19 cellular contexts compared by ENCODE assay signal in the genomic region with DNA sequence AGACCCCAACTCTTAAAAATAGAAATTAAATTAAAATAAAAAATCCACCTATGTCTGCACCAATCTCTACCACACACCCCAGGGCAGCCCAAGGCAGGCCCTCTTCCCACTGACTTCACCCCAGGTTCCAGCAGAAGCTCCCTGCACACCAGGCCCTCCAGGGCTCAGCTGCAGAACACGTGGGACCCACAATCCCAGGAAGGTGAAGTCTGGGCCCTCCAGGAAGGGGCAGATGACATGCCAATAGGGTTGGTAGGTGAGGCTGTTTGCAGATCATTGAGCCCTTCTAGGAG. TPM values are rescaled to one million over a fixed set of nuclear protein-coding genes. Genes with fewer than 3 reads are reported as not detected.
DNase-seq lines count a peak whose midpoint lies in the region; ATAC-seq and TF ChIP-seq lines count a peak whose summit lies in the region.
"Had no signal": no experiment of that assay in that cellular context is flagged by ENCODE, and none has a peak within 500 bp of the region (broad histone marks: within the 10 kb centered on the region; RNA-seq: fewer than 3 reads in every experiment).

No MANE protein-coding gene starts in this region.

- H3K27me3 ChIP-seq in lower lobe of right lung (ENCODE audit: low read depth), result peaks cover 3% of the 10 kb centered on the region
- H3K27me3 ChIP-seq in sigmoid colon, result peaks cover 0 to 22% (median 19%) of the 10 kb centered on the region in 3 donors
- H3K27me3 ChIP-seq in PC-9 (ENCODE audit: insufficient read depth, low read depth), result peaks cover 96% of the 10 kb centered on the region
- no peaks in the 10 kb centered on the region for H3K27me3 ChIP-seq in foreskin keratinocyte

- CTCF ChIA-PET in PC-9 (lab: Charles Lee), result no interaction called here

- no peaks in the 10 kb centered on the region for H3K79me2 ChIP-seq in PC-9 (ENCODE audit: low read depth)

- H3K4me3 ChIP-seq in lower lobe of right lung (no peak overlapping the region), sigmoid colon (no peak overlapping the region), PC-9 (no peak overlapping the region)
- H3K4me3 ChIP-seq: BLaER1, GM23248 had no signal

- POLR2A ChIA-PET in PC-9 (lab: Charles Lee; ENCODE audit: unreplicated experiment), result no interaction called here

- H3K4me2 ChIP-seq in PC-9, result no peak overlapping the region
- H3K4me2 ChIP-seq: BLaER1 had no signal

- no peaks in the 10 kb centered on the region for H3F3A ChIP-seq in PC-9 (ENCODE audit: insufficient read depth, low read depth)

- H3K9me2 ChIP-seq in PC-9 (ENCODE audit: insufficient read depth), result no peaks in the 10 kb centered on the region

- no peak overlapping the region for H3K27ac ChIP-seq in lower lobe of right lung
- no peak overlapping the region for H3K27ac ChIP-seq in sigmoid colon
- no peak overlapping the region for H3K27ac ChIP-seq in PC-9
- no peak overlapping the region for H3K27ac ChIP-seq in foreskin keratinocyte
- H3K27ac ChIP-seq: BLaER1, GM23248 had no signal

- H2AFZ ChIP-seq in PC-9, result no peak overlapping the region
- H2AFZ ChIP-seq: GM23248 had no signal

- TF ChIP-seq EP300 in sigmoid colon (IDR thresholded peaks at IDR 0.05), result no peak

- intact Hi-C loops in lower lobe of right lung (cut with DNase I), result no loop called here
- intact Hi-C loops in sigmoid colon (cut with DNase I), result no loop called here
- intact Hi-C loops in PC-9 (cut with micrococcal nuclease; ENCODE audit: unreplicated experiment), result no loop called here

- H4K20me1 ChIP-seq in PC-9 (ENCODE audit: insufficient read depth), result no peaks in the 10 kb centered on the region
- H4K20me1 ChIP-seq: BLaER1 had no signal

- TF ChIP-seq CTCF in lower lobe of right lung (IDR thresholded peaks at IDR 0.05), result no peak
- TF ChIP-seq CTCF in sigmoid colon (IDR thresholded peaks at IDR 0.05), result no peak
- TF ChIP-seq CTCF in PC-9 (conservative IDR thresholded peaks at IDR 0.05), result no peak
- TF ChIP-seq CTCF in foreskin keratinocyte (conservative IDR thresholded peaks at IDR 0.05), result no peak

- H3K4me1 ChIP-seq in lower lobe of right lung (no peaks in the 10 kb centered on the region), sigmoid colon (no peaks in the 10 kb centered on the region), PC-9 (replicated peaks; ENCODE audit: insufficient read depth) (no peaks in the 10 kb centered on the region), foreskin keratinocyte (no peaks in the 10 kb centered on the region)
- H3K4me1 ChIP-seq: BLaER1 had no signal

- H3K36me3 ChIP-seq in lower lobe of right lung (no peaks in the 10 kb centered on the region), sigmoid colon (no peaks in the 10 kb centered on the region), PC-9 (ENCODE audit: low read depth) (no peaks in the 10 kb centered on the region)
- H3K36me3 ChIP-seq: BLaER1 had no signal

- BruUV-seq in PC-9 (replicated peaks; lab: Mats Ljungman, UMichigan), result no TSS peak

- ATAC-seq in lower lobe of right lung (no peak), foreskin keratinocyte (no peak)
- ATAC-seq: CD8-positive, alpha-beta T cell had no signal

- WGBS in sigmoid colon, 2 donors, result 53 to 64% methylated on average over 1 of the region's 1 CpG

- peak; percentile 30 for DNase-seq in activated effector memory CD4-positive, alpha-beta T cell treated with anti-CD3 and anti-CD28 coated beads, Interleukin-2, amount 50 U/mL, for 16 hours
- no peak for DNase-seq in activated effector memory CD4-positive, alpha-beta T cell treated with Interleukin-2 at 50 U/mL for 16 hours
- DNase-seq in lower lobe of right lung (peak; percentile 14), sigmoid colon (peak; percentile 6), PC-9 (no peak), foreskin keratinocyte (no peak), NCI-H69 (lab: John Stamatoyannopoulos, UW) (no peak)
- DNase-seq: 8988T; Calu3; CD8-positive, alpha-beta T cell; DMS79 treated with DMSO at 0.1 percent for 48 hours; GF-D8; GM23248; HCEC 1CT had no signal

- TF ChIP-seq POLR2A in sigmoid colon (IDR thresholded peaks at IDR 0.05), result no peak

- H3K9me3 ChIP-seq in lower lobe of right lung, result no peaks in the 10 kb centered on the region
- H3K9me3 ChIP-seq in sigmoid colon, result no peaks in the 10 kb centered on the region
- H3K9me3 ChIP-seq in PC-9 (ENCODE audit: insufficient read depth, low read depth), result no peaks in the 10 kb centered on the region
- H3K9me3 ChIP-seq: BLaER1 had no signal

RNA-seq across cellular contexts. Expression of a gene that starts 19.2 kb away (rescaled TPM):
- total RNA-seq in lower lobe of right lung, result not detected
- total RNA-seq in sigmoid colon, result under 1 TPM in 1 of 4 donors, not detected in 3; 0.41 TPM
- not detected for polyA plus RNA-seq in sigmoid colon
- total RNA-seq in PC-9 (2021), result not detected in 2 replicates
- total RNA-seq in foreskin keratinocyte, result not detected in 2 replicates
- not detected in 2 replicates for polyA plus RNA-seq in foreskin keratinocyte
- total RNA-seq: A673; Calu3; CD8-positive, alpha-beta T cell; GM23248; HT-29 had no signal
- polyA plus RNA-seq: AG04450, CD14-positive monocyte, GM23248 had no signal

Comparison
In these comparisons a context has a peak if more than half of its experiments do, and no peak if none do; other contexts are left out.
1. DNase-seq: peak in activated effector memory CD4-positive, alpha-beta T cell treated with anti-CD3 and anti-CD28 coated beads, Interleukin-2, amount 50 U/mL, for 16 hours (single experiment), lower lobe of right lung (single experiment) and sigmoid colon (single experiment); none in activated effector memory CD4-positive, alpha-beta T cell treated with Interleukin-2 at 50 U/mL for 16 hours (single experiment), PC-9 (0 of 2), foreskin keratinocyte (0 of 2) and NCI-H69 (single experiment).